In genomic region chr9:121732383-121732782, GRCh38 we compare ENCODE assay signal across 20 cellular contexts.
DNase-seq lines count a peak whose midpoint lies in the region; ATAC-seq, FAIRE-seq and TF ChIP-seq lines count a peak whose summit lies in the region.
"Had no signal": no experiment of that assay in that cellular context is flagged by ENCODE, and none has a peak within 500 bp of the region (broad histone marks: within the 10 kb centered on the region; RNA-seq: fewer than 3 reads in every experiment).

No MANE protein-coding gene starts in this region.

- TF ChIP-seq POLR2A in upper lobe of left lung (IDR thresholded peaks at IDR 0.05): no peak

- TF ChIP-seq EP300 in upper lobe of left lung (IDR thresholded peaks at IDR 0.05): no peak

- H3K27me3 ChIP-seq in upper lobe of left lung (no peaks in the 10 kb centered on the region), small intestine (ENCODE audit: control insufficient read depth in 2 of 2, insufficient read depth in 2 of 2, low read length in 2 of 2) (no peaks in the 10 kb centered on the region)
- H3K27me3 ChIP-seq: brain microvascular endothelial cell, testis had no signal

- H3K9me3 ChIP-seq in upper lobe of left lung (no peaks in the 10 kb centered on the region), small intestine (ENCODE audit: control insufficient read depth, low read depth) (no peaks in the 10 kb centered on the region)
- H3K9me3 ChIP-seq: testis had no signal

- TF ChIP-seq CTCF in chondrocyte (IDR thresholded peaks at IDR 0.05) (no peak), nephron (IDR thresholded peaks at IDR 0.05; ENCODE audit: unreplicated experiment in 3 of 3) (no peak), upper lobe of left lung (IDR thresholded peaks at IDR 0.05) (no peak)

- H3K4me1 ChIP-seq in upper lobe of left lung: peaks cover 39 to 65% (median 63%) of the 10 kb centered on the region in 4 donors
- peaks cover 2 to 6% of the 10 kb centered on the region in 2 donors for H3K4me1 ChIP-seq in small intestine (ENCODE audit: control insufficient read depth in 2 of 2, insufficient read depth in 1 of 2, low read depth in 1 of 2, low read length in 1 of 2)

- H3K27me3 Mint-ChIP-seq in chondrocyte (ENCODE audit: low read depth) (no peaks in the 10 kb centered on the region), nephron (ENCODE audit: low read depth) (no peaks in the 10 kb centered on the region)

- H3K36me3 ChIP-seq in upper lobe of left lung (no peaks in the 10 kb centered on the region), small intestine (ENCODE audit: control insufficient read depth in 2 of 2, insufficient read depth in 2 of 2, low read length in 2 of 2) (no peaks in the 10 kb centered on the region)
- H3K36me3 ChIP-seq: brain microvascular endothelial cell had no signal

- DNase-seq in DMS 273 (lab: John Stamatoyannopoulos, UW; ENCODE audit: unreplicated experiment) (peak; percentile 50), DMS 273 treated with DMSO at 0.1 percent for 48 hours (lab: John Stamatoyannopoulos, UW) (no peak), chondrocyte (ENCODE audit: low spot score) (no peak), upper lobe of left lung (no peak), NCI-H1417 (lab: John Stamatoyannopoulos, UW) (no peak), small intestine (no peak)
- DNase-seq: activated CD4-positive, alpha-beta T cell treated with anti-CD3 and anti-CD28 coated beads for 1 hour; brain microvascular endothelial cell; COR-L47; HCEC 1CT; NCI-H2107; NCI-H526 treated with DMSO at 0.1 percent for 48 hours; right cardiac atrium; SHP77; testis had no signal

- peaks cover 60% of the 10 kb centered on the region for H3K4me1 Mint-ChIP-seq in chondrocyte (ENCODE audit: low read depth)
- peaks cover 66% of the 10 kb centered on the region for H3K4me1 Mint-ChIP-seq in nephron

- WGBS in upper lobe of left lung, 2 donors: 70 to 72% methylated on average over 5 of the region's 5 CpGs
- 85 to 88% (median 87%) methylated on average over 5 of the region's 5 CpGs for WGBS in small intestine, 3 donors

- H3K27ac ChIP-seq in upper lobe of left lung (peak overlapping the region; percentile 31 to 59 (median 50)), small intestine (ENCODE audit: low read depth in 1 of 2, low read length in 1 of 2) (peak overlapping the region in 1 of 2 donors; percentile 9)
- H3K27ac ChIP-seq: 22Rv1, brain microvascular endothelial cell, testis had no signal

- no peaks in the 10 kb centered on the region for H3K36me3 Mint-ChIP-seq in chondrocyte (ENCODE audit: low read depth)
- H3K36me3 Mint-ChIP-seq in nephron (ENCODE audit: low read depth): no peaks in the 10 kb centered on the region

- peak overlapping the region; percentile 83 for H3K27ac Mint-ChIP-seq in chondrocyte (ENCODE audit: unreplicated experiment)
- peak overlapping the region in 2 of 3 experiments; percentile 31 to 83 for H3K27ac Mint-ChIP-seq in nephron

- H3K4me3 Mint-ChIP-seq in chondrocyte (ENCODE audit: unreplicated experiment) (no peak overlapping the region), nephron (no peak overlapping the region)

- ATAC-seq in upper lobe of left lung (ENCODE audit: low FRiP score in 2 of 2) (no peak), HG03354 (IDR thresholded peaks at IDR 0.05; ENCODE audit: poor library complexity, severe bottlenecking, unreplicated experiment) (no peak)

- H3K4me3 ChIP-seq in upper lobe of left lung: no peak overlapping the region
- H3K4me3 ChIP-seq in small intestine (ENCODE audit: low read depth in 1 of 2, low read length in 2 of 2): no peak overlapping the region
- H3K4me3 ChIP-seq: testis had no signal

- H3K9me3 Mint-ChIP-seq in chondrocyte (ENCODE audit: low read depth) (no peaks in the 10 kb centered on the region), nephron (no peaks in the 10 kb centered on the region)

- no peak for FAIRE-seq in small intestine (lab: Jason Lieb, UNC)
- FAIRE-seq: endothelial cell of umbilical vein, HTR-8/SVneo had no signal
